35 cellular contexts compared by ENCODE assay signal in the genomic region with DNA sequence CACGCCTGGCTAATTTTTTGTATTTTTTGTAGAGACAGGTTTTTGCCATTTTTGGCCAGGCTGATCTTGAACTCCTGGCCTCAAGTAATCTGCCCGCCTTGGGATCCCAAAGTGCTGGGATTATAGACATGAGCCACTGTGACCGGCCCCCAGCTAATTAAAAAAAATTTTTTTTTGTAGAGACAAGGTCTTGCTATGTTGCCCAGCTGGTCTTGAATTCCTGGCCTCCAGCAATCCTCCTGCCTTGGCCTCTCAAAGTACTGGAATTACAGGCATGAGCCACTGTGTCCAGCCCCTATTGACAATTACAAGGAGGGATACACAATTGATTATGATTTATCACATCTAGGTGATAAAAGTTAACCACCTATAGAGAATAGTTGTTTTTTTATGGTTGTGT.
"Had no signal": no experiment of that assay in that cellular context is flagged by ENCODE, and none has a peak within 500 bp of the region (broad histone marks: within the 10 kb centered on the region; RNA-seq: fewer than 3 reads in every experiment).

No MANE protein-coding gene starts in this region.

- H3K27me3 ChIP-seq: MG63 had no signal

- H3K9ac ChIP-seq: KMS-11 had no signal

- H3K9me3 ChIP-seq: MG63 had no signal

- DNase-seq: Karpas-422, Kasumi-1, MG63, MM.1S, MV-4-11, NCI-H1048, NCI-H1092, NCI-H1092 treated with DMSO at 0.1 percent for 48 hours, NCI-H1105, NCI-H1105 treated with DMSO at 0.1 percent for 48 hours, NCI-H1417, NCI-H1417 treated with DMSO at 0.1 percent for 48 hours, NCI-H1436, NCI-H1436 treated with DMSO at 0.1 percent for 48 hours, NCI-H146, NCI-H1694, NCI-H1694 treated with DMSO at 0.1 percent for 48 hours, NCI-H187, NCI-H187 treated with DMSO at 0.1 percent for 48 hours, NCI-H1930, NCI-H2029, NCI-H2029 treated with DMSO at 0.1 percent for 48 hours, NCI-H2081, NCI-H2081 treated with DMSO at 0.1 percent for 48 hours, NCI-H2107, NCI-H2171, NCI-H2171 treated with DMSO at 0.1 percent for 48 hours, NCI-H2227 treated with DMSO at 0.1 percent for 48 hours, NCI-H226, NCI-H345, NCI-H446, NCI-H446 treated with DMSO at 0.1 percent for 48 hours, NCI-H510A, NCI-H510A treated with DMSO at 0.1 percent for 48 hours had no signal

- H3K27ac ChIP-seq: KMS-11 had no signal

- H3K4me2 ChIP-seq: KMS-11 had no signal

- H3K4me3 ChIP-seq: MG63 had no signal

- H3K36me3 ChIP-seq: MG63 had no signal
